Comparison of ENCODE assay signal across 19 cellular contexts in genomic region chr13:98823442-98823841, GRCh38.
"Had no signal": no experiment of that assay in that cellular context is flagged by ENCODE, and none has a peak within 500 bp of the region (broad histone marks: within the 10 kb centered on the region; RNA-seq: fewer than 3 reads in every experiment).

No MANE protein-coding gene starts in this region.

- DNase-seq: activated CD4-positive, alpha-beta memory T cell treated with anti-CD3 and anti-CD28 coated beads, Interleukin-2, amount 10 ng/mL, durations not matched to agents 7 days and 5 days; activated CD4-positive, alpha-beta T cell treated with anti-CD3 and anti-CD28 coated beads, Interleukin-2, amount 10 ng/mL, durations not matched to agents 24 days and 14 days; activated effector memory CD4-positive, alpha-beta T cell treated with Interleukin-2 at 50 U/mL for 16 hours; activated naive CD4-positive, alpha-beta T cell treated with anti-CD3 and anti-CD28 coated beads, Interleukin-2, amount 10 ng/mL, durations not matched to agents 7 days and 5 days; activated T-cell treated with anti-CD3 and anti-CD28 coated beads, Interleukin-2, amount 50 U/mL, for 72 hours; amygdala; foreskin melanocyte; immature natural killer cell; left ventricle myocardium superior; mesenchymal stem cell; occipital lobe; posterior cingulate gyrus; stimulated activated CD4-positive, alpha-beta T cell treated with anti-CD3 and anti-CD28 coated beads, Interleukin-12 subunit alpha, Interleukin-12 subunit beta, amount 100 ng/mL, for 4 hours; substantia nigra; SW 1271; T-helper 17 cell; tibial artery had no signal

- H3K4me3 Mint-ChIP-seq: activated CD4-positive, alpha-beta memory T cell treated with anti-CD3 and anti-CD28 coated beads, Interleukin-2, amount 10 ng/mL, durations not matched to agents 7 days and 5 days; activated CD4-positive, alpha-beta T cell treated with anti-CD3 and anti-CD28 coated beads, Interleukin-2, amount 10 ng/mL, durations not matched to agents 24 days and 14 days; activated naive CD4-positive, alpha-beta T cell treated with anti-CD3 and anti-CD28 coated beads, Interleukin-2, amount 10 ng/mL, durations not matched to agents 7 days and 5 days; activated T-cell treated with anti-CD3 and anti-CD28 coated beads, Interleukin-2, amount 50 U/mL, for 72 hours; immature natural killer cell; stimulated activated naive CD8-positive, alpha-beta T cell treated with anti-CD3 and anti-CD28 coated beads, Interleukin-15, Interleukin-2, amounts not matched to agents 100 ng/mL and 50 ng/mL, for 24 hours; T-helper 17 cell had no signal

- H3K4me1 Mint-ChIP-seq: immature natural killer cell had no signal

- H3K9me3 ChIP-seq: tibial artery had no signal

- H3K27me3 ChIP-seq: tibial artery had no signal

- FAIRE-seq: endometrium had no signal

- H3K4me3 ChIP-seq: tibial artery had no signal

- H3K27me3 Mint-ChIP-seq: activated CD4-positive, alpha-beta memory T cell treated with anti-CD3 and anti-CD28 coated beads, Interleukin-2, amount 10 ng/mL, durations not matched to agents 7 days and 5 days; activated CD4-positive, alpha-beta T cell treated with anti-CD3 and anti-CD28 coated beads, Interleukin-2, amount 10 ng/mL, durations not matched to agents 24 days and 14 days; activated naive CD4-positive, alpha-beta T cell treated with anti-CD3 and anti-CD28 coated beads, Interleukin-2, amount 10 ng/mL, durations not matched to agents 7 days and 5 days; stimulated activated naive CD8-positive, alpha-beta T cell treated with anti-CD3 and anti-CD28 coated beads, Interleukin-15, Interleukin-2, amounts not matched to agents 100 ng/mL and 50 ng/mL, for 24 hours; T-helper 17 cell had no signal

- H3K27ac Mint-ChIP-seq: activated CD4-positive, alpha-beta memory T cell treated with anti-CD3 and anti-CD28 coated beads, Interleukin-2, amount 10 ng/mL, durations not matched to agents 7 days and 5 days; activated CD4-positive, alpha-beta T cell treated with anti-CD3 and anti-CD28 coated beads, Interleukin-2, amount 10 ng/mL, durations not matched to agents 24 days and 14 days; activated naive CD4-positive, alpha-beta T cell treated with anti-CD3 and anti-CD28 coated beads, Interleukin-2, amount 10 ng/mL, durations not matched to agents 7 days and 5 days; activated T-cell treated with anti-CD3 and anti-CD28 coated beads, Interleukin-2, amount 50 U/mL, for 72 hours; immature natural killer cell; stimulated activated naive CD8-positive, alpha-beta T cell treated with anti-CD3 and anti-CD28 coated beads, Interleukin-15, Interleukin-2, amounts not matched to agents 100 ng/mL and 50 ng/mL, for 24 hours; T-helper 17 cell had no signal

- H3K9me3 Mint-ChIP-seq: activated CD4-positive, alpha-beta memory T cell treated with anti-CD3 and anti-CD28 coated beads, Interleukin-2, amount 10 ng/mL, durations not matched to agents 7 days and 5 days; activated CD4-positive, alpha-beta T cell treated with anti-CD3 and anti-CD28 coated beads, Interleukin-2, amount 10 ng/mL, durations not matched to agents 24 days and 14 days; activated naive CD4-positive, alpha-beta T cell treated with anti-CD3 and anti-CD28 coated beads, Interleukin-2, amount 10 ng/mL, durations not matched to agents 7 days and 5 days; activated T-cell treated with anti-CD3 and anti-CD28 coated beads, Interleukin-2, amount 50 U/mL, for 72 hours; stimulated activated naive CD8-positive, alpha-beta T cell treated with anti-CD3 and anti-CD28 coated beads, Interleukin-15, Interleukin-2, amounts not matched to agents 100 ng/mL and 50 ng/mL, for 24 hours had no signal

- ATAC-seq: activated T-cell treated with anti-CD3 and anti-CD28 coated beads, Interleukin-2, amount 50 U/mL, for 72 hours; left ventricle myocardium superior; T-helper 17 cell had no signal
